In genomic region chr11:833849-834311, GRCh38 we compare ENCODE assay signal across 8 cellular contexts. TPM values are rescaled to one million over a fixed set of nuclear protein-coding genes. Genes with fewer than 3 reads are reported as not detected.
DNase-seq lines count a peak whose midpoint lies in the region; ATAC-seq and TF ChIP-seq lines count a peak whose summit lies in the region.

No MANE protein-coding gene starts in this region.

- no peak overlapping the region for H3K27ac Mint-ChIP-seq in T-helper 1 cell treated with Interleukin-12 subunit alpha and Interleukin-12 subunit beta and Interleukin-4 antibody, amounts not matched to agents 30 μg/mL and 1 μg/mL, for 36 hours
- peak overlapping the region; percentile 56 for H3K27ac Mint-ChIP-seq in activated naive CD8-positive, alpha-beta T cell treated with anti-CD3 and anti-CD28 coated beads, Interleukin-2, amount 50 U/mL, for 24 hours

- H3K27ac ChIP-seq in layer of hippocampus (ENCODE audit: low read depth, low read length) (peak overlapping the region; percentile 71), testis (peak overlapping the region; percentile 55 to 81)

- peaks cover 2% of the 10 kb centered on the region for H3K4me1 Mint-ChIP-seq in T-helper 1 cell treated with Interleukin-12 subunit alpha and Interleukin-12 subunit beta and Interleukin-4 antibody, amounts not matched to agents 30 μg/mL and 1 μg/mL, for 36 hours (ENCODE audit: low read depth)
- peaks cover 21% of the 10 kb centered on the region for H3K4me1 Mint-ChIP-seq in activated naive CD8-positive, alpha-beta T cell treated with anti-CD3 and anti-CD28 coated beads, Interleukin-2, amount 50 U/mL, for 24 hours

- intact Hi-C loops in testis (cut with DNase I; ENCODE audit: low total_unique reads), result no loop called here

- peaks cover 1% of the 10 kb centered on the region for H3K36me3 Mint-ChIP-seq in T-helper 1 cell treated with Interleukin-12 subunit alpha and Interleukin-12 subunit beta and Interleukin-4 antibody, amounts not matched to agents 30 μg/mL and 1 μg/mL, for 36 hours (ENCODE audit: low read depth)
- peaks cover 3% of the 10 kb centered on the region for H3K36me3 Mint-ChIP-seq in activated naive CD8-positive, alpha-beta T cell treated with anti-CD3 and anti-CD28 coated beads, Interleukin-2, amount 50 U/mL, for 24 hours (ENCODE audit: low read depth)

- H3K4me3 ChIP-seq in testis, result peak overlapping the region in 1 of 2 donors; percentile 76

- H3K9me3 ChIP-seq in testis, result no peaks in the 10 kb centered on the region

- ATAC-seq in activated naive CD8-positive, alpha-beta T cell treated with anti-CD3 and anti-CD28 coated beads, Interleukin-2, amount 50 U/mL, for 24 hours, result no peak
- ATAC-seq in HG03432 (IDR thresholded peaks at IDR 0.05; ENCODE audit: unreplicated experiment), result no peak
- ATAC-seq in HG02623 (IDR thresholded peaks at IDR 0.05; ENCODE audit: unreplicated experiment), result no peak

- H3K4me3 Mint-ChIP-seq in T-helper 1 cell treated with Interleukin-12 subunit alpha and Interleukin-12 subunit beta and Interleukin-4 antibody, amounts not matched to agents 30 μg/mL and 1 μg/mL, for 36 hours, result peak overlapping the region; percentile 42
- H3K4me3 Mint-ChIP-seq in activated naive CD8-positive, alpha-beta T cell treated with anti-CD3 and anti-CD28 coated beads, Interleukin-2, amount 50 U/mL, for 24 hours, result peak overlapping the region; percentile 76

- H3K36me3 ChIP-seq in testis (ENCODE audit: low read depth, missing control alignments), result no peaks in the 10 kb centered on the region

- no peak for TF ChIP-seq CTCF in testis (IDR thresholded peaks at IDR 0.05)

- H3K4me1 ChIP-seq in testis, result peaks cover 47% of the 10 kb centered on the region

- H3K9me3 Mint-ChIP-seq in T-helper 1 cell treated with Interleukin-12 subunit alpha and Interleukin-12 subunit beta and Interleukin-4 antibody, amounts not matched to agents 30 μg/mL and 1 μg/mL, for 36 hours, result no peaks in the 10 kb centered on the region
- H3K9me3 Mint-ChIP-seq in activated naive CD8-positive, alpha-beta T cell treated with anti-CD3 and anti-CD28 coated beads, Interleukin-2, amount 50 U/mL, for 24 hours, result no peaks in the 10 kb centered on the region

- WGBS in testis, 2 donors, result 51 to 58% methylated on average over 6 to 9 of the region's 9 CpGs

- H3K27me3 Mint-ChIP-seq in T-helper 1 cell treated with Interleukin-12 subunit alpha and Interleukin-12 subunit beta and Interleukin-4 antibody, amounts not matched to agents 30 μg/mL and 1 μg/mL, for 36 hours (ENCODE audit: low read depth), result peaks cover 26% of the 10 kb centered on the region
- peaks cover 20% of the 10 kb centered on the region for H3K27me3 Mint-ChIP-seq in activated naive CD8-positive, alpha-beta T cell treated with anti-CD3 and anti-CD28 coated beads, Interleukin-2, amount 50 U/mL, for 24 hours

- H3K27me3 ChIP-seq in layer of hippocampus (ENCODE audit: control insufficient read depth, insufficient read depth, low read length), result peaks cover 16% of the 10 kb centered on the region
- H3K27me3 ChIP-seq in testis, result no peaks in the 10 kb centered on the region

- DNase-seq in T-helper 1 cell (no peak), testis (no peak), NOMO-1 treated with dmso at 0.1 percent for 144 hours (lab: John Stamatoyannopoulos, UW; ENCODE audit: unreplicated experiment) (no peak)
- no peak for DNase-seq in activated naive CD8-positive, alpha-beta T cell treated with anti-CD3 and anti-CD28 coated beads, Interleukin-2, amount 50 U/mL, for 24 hours

- TF ChIP-seq POLR2A in testis (IDR thresholded peaks at IDR 0.05), result no peak

RNA-seq across cellular contexts. Expression of gene CD151, which starts 1.1 kb away (rescaled TPM):
- 100 to 1,000 TPM; 108 to 195 TPM for total RNA-seq in testis
- 201 TPM for polyA plus RNA-seq in testis (ENCODE audit: insufficient read depth, low read depth, low replicate concordance)

RNA-seq across cellular contexts. Expression of gene CRACR2B, which starts 6.2 kb away (rescaled TPM):
- 1 to 10 TPM; 6.5 to 7.4 TPM for total RNA-seq in testis
- polyA plus RNA-seq in testis (ENCODE audit: insufficient read depth, low read depth, low replicate concordance), result 4.9 TPM

RNA-seq across cellular contexts. Expression of gene POLR2L, which starts 8.4 kb away (rescaled TPM):
- 10 to 100 TPM; 32.9 to 48.4 TPM for total RNA-seq in testis
- polyA plus RNA-seq in testis (ENCODE audit: insufficient read depth, low read depth, low replicate concordance), result 97.3 TPM

RNA-seq across cellular contexts. Expression of gene TSPAN4, which starts 8.8 kb away (rescaled TPM):
- 10 to 100 TPM; 49.1 to 87.0 TPM for total RNA-seq in testis
- polyA plus RNA-seq in testis (ENCODE audit: insufficient read depth, low read depth, low replicate concordance), result 47.2 TPM

RNA-seq across cellular contexts. Expression of gene PNPLA2, which starts 15.2 kb away (rescaled TPM):
- 100 to 1,000 TPM in 1 of 2 donors, 10 to 100 TPM in 1; 96.7 to 108 TPM for total RNA-seq in testis
- polyA plus RNA-seq in testis (ENCODE audit: insufficient read depth, low read depth, low replicate concordance), result 86.7 TPM
